12 cellular contexts compared by ENCODE assay signal in genomic region chr4:87019243-87019817, GRCh38.
A peak's percentile ranks its signal among the peaks of the same experiment; 100 is the strongest.
DNase-seq lines count a peak whose midpoint lies in the region; FAIRE-seq and TF ChIP-seq lines count a peak whose summit lies in the region.
"Had no signal": no experiment of that assay in that cellular context is flagged by ENCODE, and none has a peak within 500 bp of the region (broad histone marks: within the 10 kb centered on the region; RNA-seq: fewer than 3 reads in every experiment).

No MANE protein-coding gene starts in this region.

- no peak for DNase-seq in GM12892 (ENCODE audit: insufficient read length)
- DNase-seq in adrenal gland, result no peak
- no peak for DNase-seq in nephron progenitor cell
- no peak for DNase-seq in GM13977 (ENCODE audit: low spot score)
- DNase-seq in RKO (ENCODE audit: low spot score), result no peak
- no peak for DNase-seq in stimulated activated CD4-positive, alpha-beta T cell treated with anti-CD3 and anti-CD28 coated beads, Interleukin-4, amount 100 ng/mL, for 24 hours
- DNase-seq in lower leg skin (ENCODE audit: low spot score in 2 of 2), result no peak
- DNase-seq: Calu3, KG1, NCI-H2029 treated with DMSO at 0.1 percent for 48 hours had no signal

- peak overlapping the region in 5 of 10 experiments; percentile 2 to 39 (median 13); a peak in 3 of 20 replicates for H3K4me3 ChIP-seq in BLaER1 treated with 17β-estradiol and CSF1 and Interleukin-3, amounts not matched to agents 10 nM and 100 nM
- H3K4me3 ChIP-seq in adrenal gland (no peak overlapping the region), lower leg skin (ENCODE audit: low read depth, poor library complexity, severe bottlenecking) (no peak overlapping the region)

- no peak for TF ChIP-seq POLR2A in GM12892 (IDR thresholded peaks at IDR 0.05; ENCODE audit: low read depth, low read length)
- TF ChIP-seq POLR2A in adrenal gland (IDR thresholded peaks at IDR 0.05), result no peak
- TF ChIP-seq POLR2A in lower leg skin (IDR thresholded peaks at IDR 0.05), result no peak

- H3K27ac Mint-ChIP-seq in nephron progenitor cell, result peak overlapping the region; percentile 52
- H3K27ac Mint-ChIP-seq: T-helper 1 cell treated with Interleukin-12 subunit alpha and Interleukin-12 subunit beta and Interleukin-4 antibody, amounts not matched to agents 30 μg/mL and 1 μg/mL, for 36 hours had no signal

- H4K20me1 ChIP-seq in BLaER1 treated with 17β-estradiol and CSF1 and Interleukin-3, amounts not matched to agents 10 nM and 100 nM, result peaks cover 54 to 100% (median 94%) of the 10 kb centered on the region in 11 experiments

- H3K27ac ChIP-seq in BLaER1 treated with 17β-estradiol and CSF1 and Interleukin-3, amounts not matched to agents 10 nM and 100 nM, result peak overlapping the region; percentile 15 to 70 (median 52); a peak in 20 of 22 replicates
- H3K27ac ChIP-seq in adrenal gland, result peak overlapping the region in 3 of 5 donors; percentile 11 to 43 (median 32)

- H3K9me3 Mint-ChIP-seq in nephron progenitor cell, result no peaks in the 10 kb centered on the region
- H3K9me3 Mint-ChIP-seq: T-helper 1 cell treated with Interleukin-12 subunit alpha and Interleukin-12 subunit beta and Interleukin-4 antibody, amounts not matched to agents 30 μg/mL and 1 μg/mL, for 36 hours had no signal

- H3K4me2 ChIP-seq in BLaER1 treated with 17β-estradiol and CSF1 and Interleukin-3, amounts not matched to agents 10 nM and 100 nM, result peak overlapping the region; percentile 83 to 99 (median 89)

- H3K4me3 Mint-ChIP-seq in nephron progenitor cell, result no peak overlapping the region
- H3K4me3 Mint-ChIP-seq: T-helper 1 cell treated with Interleukin-12 subunit alpha and Interleukin-12 subunit beta and Interleukin-4 antibody, amounts not matched to agents 30 μg/mL and 1 μg/mL, for 36 hours had no signal

- peaks cover 77 to 96% (median 84%) of the 10 kb centered on the region in 10 experiments for H3K4me1 ChIP-seq in BLaER1 treated with 17β-estradiol and CSF1 and Interleukin-3, amounts not matched to agents 10 nM and 100 nM
- H3K4me1 ChIP-seq in adrenal gland (replicated peaks in 1 of 2), result peaks cover 53 to 84% of the 10 kb centered on the region in 2 donors

- intact Hi-C loops in adrenal gland (cut with DNase I), result no loop called here
- intact Hi-C loops in lower leg skin (cut with DNase I; ENCODE audit: low total_unique reads), result no loop called here

- peak overlapping the region in 9 of 11 experiments; percentile 8 to 58 (median 42); a peak in 11 of 22 replicates for H3K9ac ChIP-seq in BLaER1 treated with 17β-estradiol and CSF1 and Interleukin-3, amounts not matched to agents 10 nM and 100 nM

- no peaks in the 10 kb centered on the region for H3K27me3 ChIP-seq in BLaER1 treated with 17β-estradiol and CSF1 and Interleukin-3, amounts not matched to agents 10 nM and 100 nM
- H3K27me3 ChIP-seq in adrenal gland, result no peaks in the 10 kb centered on the region

- in situ Hi-C loops in GM13977 (cut with MboI; ENCODE audit: low pct_unique_long_range_greater_than_20kb, low sequenced_read_pairs, unreplicated experiment), result no loop called here

- no peaks in the 10 kb centered on the region for H3K9me3 ChIP-seq in BLaER1 treated with 17β-estradiol and CSF1 and Interleukin-3, amounts not matched to agents 10 nM and 100 nM (replicated peaks in 1 of 11)
- H3K9me3 ChIP-seq in adrenal gland (replicated peaks in 1 of 3), result no peaks in the 10 kb centered on the region

- no peaks in the 10 kb centered on the region for H3K27me3 Mint-ChIP-seq in nephron progenitor cell (ENCODE audit: low read depth, poor library complexity)

- H3K36me3 ChIP-seq in BLaER1 treated with 17β-estradiol and CSF1 and Interleukin-3, amounts not matched to agents 10 nM and 100 nM, result peaks cover 0 to 17% (median 4%) of the 10 kb centered on the region in 11 experiments; a peak in 11 of 22 replicates
- no peaks in the 10 kb centered on the region for H3K36me3 ChIP-seq in adrenal gland (replicated peaks in 1 of 2)

- WGBS in adrenal gland, 4 donors, result 72 to 89% (median 87%) methylated on average over 5 of the region's 5 CpGs
- WGBS in lower leg skin, 2 donors, result 84 to 90% methylated on average over 5 of the region's 5 CpGs

- peak; percentile 5 for FAIRE-seq in GM12892 (lab: Jason Lieb, UNC)

- peaks cover 21% of the 10 kb centered on the region for H3K36me3 Mint-ChIP-seq in nephron progenitor cell (ENCODE audit: low read depth)

- TF ChIP-seq CTCF in adrenal gland (IDR thresholded peaks at IDR 0.05), result no peak
- no peak for TF ChIP-seq CTCF in nephron progenitor cell (IDR thresholded peaks at IDR 0.05)
- TF ChIP-seq CTCF in GM13977 (IDR thresholded peaks at IDR 0.05; ENCODE audit: extremely low read depth, insufficient read depth, missing control alignments), result no peak
- no peak for TF ChIP-seq CTCF in lower leg skin (IDR thresholded peaks at IDR 0.05)

- H3K4me1 Mint-ChIP-seq in nephron progenitor cell, result peaks cover 66% of the 10 kb centered on the region
